8 cellular contexts compared by ENCODE assay signal in the genomic region with DNA sequence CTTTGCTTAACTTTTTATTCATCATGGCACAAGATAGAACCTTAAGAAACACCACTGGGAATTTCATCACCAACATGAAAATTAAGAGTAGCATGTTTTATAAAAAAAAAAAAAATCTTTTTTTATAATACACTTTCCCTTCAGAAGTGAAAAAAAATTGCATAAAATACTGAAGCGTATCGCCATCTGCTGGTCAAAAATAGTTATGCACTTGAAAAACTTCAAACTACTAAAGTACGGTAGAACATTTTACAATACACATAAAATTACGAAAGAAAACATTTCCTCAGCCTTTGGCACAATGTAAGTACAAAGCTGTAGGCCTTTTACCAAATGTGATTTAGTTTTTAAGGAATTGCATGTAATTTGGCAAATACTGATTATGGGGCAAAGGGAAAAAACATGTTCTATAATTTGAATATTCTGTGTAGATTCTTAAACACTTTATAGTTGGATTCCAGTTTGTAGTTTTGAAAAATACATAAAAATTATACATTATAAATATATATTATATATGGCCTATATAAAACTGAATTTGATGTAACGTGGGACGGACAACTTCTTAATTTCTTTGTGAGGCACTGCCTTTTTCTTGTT. TPM values are rescaled to one million over a fixed set of nuclear protein-coding genes. Genes with fewer than 3 reads are reported as not detected.
DNase-seq lines count a peak whose midpoint lies in the region; ATAC-seq and TF ChIP-seq lines count a peak whose summit lies in the region.

No MANE protein-coding gene starts in this region.

- in situ Hi-C loops in GM13976 (cut with MboI; ENCODE audit: low sequenced_read_pairs, unreplicated experiment), result loop anchor here (25.0 kb wide), 1 partner anchor 950 kb away; no protein-coding TSS in a partner anchor
- in situ Hi-C loops in SK-MEL-5 (cut with HindIII; ENCODE audit: low pct_unique_long_range_greater_than_20kb, low sequenced_read_pairs), result no loop called here

- no peak for TF ChIP-seq EP300 in tibial nerve (IDR thresholded peaks at IDR 0.05)

- peaks cover 0 to 8% (median 0%) of the 10 kb centered on the region in 4 donors for H3K4me1 ChIP-seq in tibial nerve

- peaks cover 0 to 6% of the 10 kb centered on the region in 2 donors for H3K27me3 ChIP-seq in tibial nerve

- 30 to 32% methylated on average over 6 of the region's 6 CpGs for WGBS in tibial nerve, 2 donors
- WGBS in lower leg skin, 2 donors, result 24 to 28% methylated on average over 6 of the region's 6 CpGs

- ATAC-seq in HG03432 (IDR thresholded peaks at IDR 0.05; ENCODE audit: unreplicated experiment), result no peak

- H3K4me3 ChIP-seq in tibial nerve, result no peak overlapping the region
- H3K4me3 ChIP-seq in lower leg skin (ENCODE audit: low read depth, poor library complexity, severe bottlenecking), result no peak overlapping the region

- intact Hi-C loops in lower leg skin (cut with DNase I; ENCODE audit: low total_unique reads), result no loop called here

- DNase-seq in AML-193 (lab: John Stamatoyannopoulos, UW) (peak; percentile 5 to 35), GM13976 (ENCODE audit: low spot score) (peak; percentile 31), SK-MEL-5 (ENCODE audit: low read depth, low spot score) (peak; percentile 41), glomerular visceral epithelial cell (ENCODE audit: extremely low spot score) (peak; percentile 39), tibial nerve (ENCODE audit: low spot score in 2 of 2) (peak in 1 of 2 donors; percentile 75), SKM-1 treated with dmso at 0.1 percent for 144 hours (lab: John Stamatoyannopoulos, UW; ENCODE audit: unreplicated experiment) (no peak), lower leg skin (ENCODE audit: low spot score in 2 of 2) (no peak)

- no peak for TF ChIP-seq POLR2A in tibial nerve (IDR thresholded peaks at IDR 0.05)
- TF ChIP-seq POLR2A in lower leg skin (IDR thresholded peaks at IDR 0.05), result no peak

- H3K27ac ChIP-seq in tibial nerve, result no peak overlapping the region

- no peaks in the 10 kb centered on the region for H3K36me3 ChIP-seq in tibial nerve

- H3K9me3 ChIP-seq in tibial nerve, result no peaks in the 10 kb centered on the region

- TF ChIP-seq CTCF in GM13976 (IDR thresholded peaks at IDR 0.05; ENCODE audit: borderline replicate concordance, control extremely low read depth, extremely low read depth, insufficient read depth, missing control alignments), result peak; percentile 50
- TF ChIP-seq CTCF in tibial nerve (IDR thresholded peaks at IDR 0.05), result peak; percentile 55 to 72 (median 63)
- no peak for TF ChIP-seq CTCF in lower leg skin (IDR thresholded peaks at IDR 0.05)

RNA-seq across cellular contexts. Expression of a gene that starts 26.5 kb away (rescaled TPM):
- total RNA-seq in SK-MEL-5 (2014; rRNA removed; shearing (Covaris generic)), result 28.6 and 32.5 TPM in 2 replicates
- polyA plus RNA-seq in SK-MEL-5 (2015; cell fraction: cytosol; rRNA removed), result 35.2 and 37.0 TPM in 2 replicates
- polyA plus RNA-seq in SK-MEL-5 (2015; cell fraction: nucleus; rRNA removed), result 17.6 and 18.4 TPM in 2 replicates
- total RNA-seq in tibial nerve (1 to 10 TPM; 7.2 to 8.6 (median 8.2) TPM), lower leg skin (10 to 100 TPM; 10.4 to 19.9 (median 13.4) TPM)

Comparison
In these comparisons a context has a peak if more than half of its experiments do, and no peak if none do; other contexts are left out.
1. DNase-seq: peak in AML-193 (2 of 2), GM13976 (single experiment), SK-MEL-5 (single experiment) and glomerular visceral epithelial cell (single experiment); none in SKM-1 treated with dmso at 0.1 percent for 144 hours (single experiment) and lower leg skin (0 of 2).
2. CTCF ChIP-seq: peak in GM13976 (single experiment) and tibial nerve (5 of 5); none in lower leg skin (0 of 3).